1 cellular context compared by ENCODE assay signal in the genomic region with DNA sequence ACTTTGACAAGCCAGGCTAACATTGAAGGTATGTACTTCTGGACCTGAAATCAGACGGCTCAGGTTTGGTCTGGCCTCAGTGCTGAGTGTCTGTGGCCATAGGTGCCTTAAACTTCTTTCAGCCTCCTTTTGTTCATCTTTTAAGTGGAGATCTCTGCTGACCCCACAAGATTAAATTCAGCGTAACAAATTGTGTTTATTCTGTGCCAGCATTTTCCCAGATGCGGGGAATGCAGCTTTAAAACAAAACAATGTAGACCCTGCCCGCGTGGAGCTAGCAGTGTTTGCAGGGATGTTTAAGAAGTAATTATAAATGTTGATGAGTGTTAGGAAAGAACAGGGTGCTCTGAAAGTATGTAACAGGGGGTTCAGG.
TF ChIP-seq lines count a peak whose summit lies in the region.

No MANE protein-coding gene starts in this region.

TF ChIP-seq in HepG2, 621 proteins besides CTCF, POLR2A, EP300 and RAD21:
- TF ChIP-seq, protein P1, sequence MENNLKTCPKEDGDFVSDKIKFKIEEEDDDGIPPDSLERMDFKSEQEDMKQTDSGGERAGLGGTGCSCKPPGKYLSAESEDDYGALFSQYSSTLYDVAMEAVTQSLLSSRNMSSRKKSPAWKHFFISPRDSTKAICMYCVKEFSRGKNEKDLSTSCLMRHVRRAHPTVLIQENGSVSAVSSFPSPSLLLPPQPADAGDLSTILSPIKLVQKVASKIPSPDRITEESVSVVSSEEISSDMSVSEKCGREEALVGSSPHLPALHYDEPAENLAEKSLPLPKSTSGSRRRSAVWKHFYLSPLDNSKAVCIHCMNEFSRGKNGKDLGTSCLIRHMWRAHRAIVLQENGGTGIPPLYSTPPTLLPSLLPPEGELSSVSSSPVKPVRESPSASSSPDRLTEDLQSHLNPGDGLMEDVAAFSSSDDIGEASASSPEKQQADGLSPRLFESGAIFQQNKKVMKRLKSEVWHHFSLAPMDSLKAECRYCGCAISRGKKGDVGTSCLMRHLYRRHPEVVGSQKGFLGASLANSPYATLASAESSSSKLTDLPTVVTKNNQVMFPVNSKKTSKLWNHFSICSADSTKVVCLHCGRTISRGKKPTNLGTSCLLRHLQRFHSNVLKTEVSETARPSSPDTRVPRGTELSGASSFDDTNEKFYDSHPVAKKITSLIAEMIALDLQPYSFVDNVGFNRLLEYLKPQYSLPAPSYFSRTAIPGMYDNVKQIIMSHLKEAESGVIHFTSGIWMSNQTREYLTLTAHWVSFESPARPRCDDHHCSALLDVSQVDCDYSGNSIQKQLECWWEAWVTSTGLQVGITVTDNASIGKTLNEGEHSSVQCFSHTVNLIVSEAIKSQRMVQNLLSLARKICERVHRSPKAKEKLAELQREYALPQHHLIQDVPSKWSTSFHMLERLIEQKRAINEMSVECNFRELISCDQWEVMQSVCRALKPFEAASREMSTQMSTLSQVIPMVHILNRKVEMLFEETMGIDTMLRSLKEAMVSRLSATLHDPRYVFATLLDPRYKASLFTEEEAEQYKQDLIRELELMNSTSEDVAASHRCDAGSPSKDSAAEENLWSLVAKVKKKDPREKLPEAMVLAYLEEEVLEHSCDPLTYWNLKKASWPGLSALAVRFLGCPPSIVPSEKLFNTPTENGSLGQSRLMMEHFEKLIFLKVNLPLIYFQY (CRISPR knock-in tag; IDR thresholded peaks at IDR 0.05; ENCODE audit: borderline replicate concordance), result no peak
- TF ChIP-seq ZNF788 (CRISPR knock-in tag; IDR thresholded peaks at IDR 0.05; ENCODE audit: borderline replicate concordance) (no peak), ZNF264 (CRISPR knock-in tag; IDR thresholded peaks at IDR 0.05) (no peak), GPN1 (CRISPR knock-in tag; IDR thresholded peaks at IDR 0.05; ENCODE audit: borderline replicate concordance) (no peak)
- TF ChIP-seq, protein P2, sequence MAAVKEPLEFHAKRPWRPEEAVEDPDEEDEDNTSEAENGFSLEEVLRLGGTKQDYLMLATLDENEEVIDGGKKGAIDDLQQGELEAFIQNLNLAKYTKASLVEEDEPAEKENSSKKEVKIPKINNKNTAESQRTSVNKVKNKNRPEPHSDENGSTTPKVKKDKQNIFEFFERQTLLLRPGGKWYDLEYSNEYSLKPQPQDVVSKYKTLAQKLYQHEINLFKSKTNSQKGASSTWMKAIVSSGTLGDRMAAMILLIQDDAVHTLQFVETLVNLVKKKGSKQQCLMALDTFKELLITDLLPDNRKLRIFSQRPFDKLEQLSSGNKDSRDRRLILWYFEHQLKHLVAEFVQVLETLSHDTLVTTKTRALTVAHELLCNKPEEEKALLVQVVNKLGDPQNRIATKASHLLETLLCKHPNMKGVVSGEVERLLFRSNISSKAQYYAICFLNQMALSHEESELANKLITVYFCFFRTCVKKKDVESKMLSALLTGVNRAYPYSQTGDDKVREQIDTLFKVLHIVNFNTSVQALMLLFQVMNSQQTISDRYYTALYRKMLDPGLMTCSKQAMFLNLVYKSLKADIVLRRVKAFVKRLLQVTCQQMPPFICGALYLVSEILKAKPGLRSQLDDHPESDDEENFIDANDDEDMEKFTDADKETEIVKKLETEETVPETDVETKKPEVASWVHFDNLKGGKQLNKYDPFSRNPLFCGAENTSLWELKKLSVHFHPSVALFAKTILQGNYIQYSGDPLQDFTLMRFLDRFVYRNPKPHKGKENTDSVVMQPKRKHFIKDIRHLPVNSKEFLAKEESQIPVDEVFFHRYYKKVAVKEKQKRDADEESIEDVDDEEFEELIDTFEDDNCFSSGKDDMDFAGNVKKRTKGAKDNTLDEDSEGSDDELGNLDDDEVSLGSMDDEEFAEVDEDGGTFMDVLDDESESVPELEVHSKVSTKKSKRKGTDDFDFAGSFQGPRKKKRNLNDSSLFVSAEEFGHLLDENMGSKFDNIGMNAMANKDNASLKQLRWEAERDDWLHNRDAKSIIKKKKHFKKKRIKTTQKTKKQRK (IDR thresholded peaks at IDR 0.05; ENCODE audit: low read length), result no peak
